ENCODE assay signal across 36 cellular contexts in the genomic region with DNA sequence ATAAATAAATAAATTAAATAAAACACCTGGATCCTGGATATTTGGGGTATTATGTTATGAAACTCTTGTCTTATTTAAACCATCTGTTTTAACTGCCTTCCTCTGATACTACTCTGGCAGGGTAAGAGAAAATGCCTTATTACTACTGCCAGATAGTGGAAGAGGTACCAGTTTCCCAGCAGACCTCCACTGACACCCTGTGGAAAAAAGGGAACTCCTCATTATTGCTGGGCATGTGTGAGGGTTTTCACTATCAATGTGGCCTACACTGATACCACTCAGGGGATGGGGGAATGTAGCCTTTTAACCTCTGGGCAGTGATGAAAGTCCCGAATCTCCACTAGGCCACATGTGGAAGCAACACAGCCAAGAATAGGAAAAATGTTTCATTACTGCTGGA.
A peak's percentile ranks its signal among the peaks of the same experiment; 100 is the strongest.
DNase-seq lines count a peak whose midpoint lies in the region; ATAC-seq, FAIRE-seq and TF ChIP-seq lines count a peak whose summit lies in the region.
"Had no signal": no experiment of that assay in that cellular context is flagged by ENCODE, and none has a peak within 500 bp of the region (broad histone marks: within the 10 kb centered on the region; RNA-seq: fewer than 3 reads in every experiment).

No MANE protein-coding gene starts in this region.

- TF ChIP-seq CTCF in SK-N-SH (IDR thresholded peaks at IDR 0.05) (peak; percentile 30; the same call in 1 of the 2 replicates), GM12878 (IDR thresholded peaks at IDR 0.05 in 2 of 3, conservative IDR thresholded peaks at IDR 0.05 in 1 of 3; ENCODE audit: control insufficient read depth in 2 of 3, extremely low read depth in 1 of 3, insufficient read depth in 1 of 3, low read depth in 3 of 3, low read length in 3 of 3) (no peak; a peak in 1 of 6 replicates)

- BruUV-seq in GM12878 (replicated peaks; lab: Mats Ljungman, UMichigan), result no TSS peak

- H4K20me1 ChIP-seq in SK-N-SH (ENCODE audit: insufficient read depth) (no peaks in the 10 kb centered on the region), GM12878 (ENCODE audit: control insufficient read depth, insufficient read depth) (no peaks in the 10 kb centered on the region)

- H3K4me1 ChIP-seq in SK-N-SH (ENCODE audit: control insufficient read depth in 1 of 2, insufficient read depth in 2 of 2, low read depth in 1 of 2, low read length in 1 of 2) (no peaks in the 10 kb centered on the region; a peak in 1 of 4 replicates), GM12878 (ENCODE audit: control insufficient read depth, insufficient read depth, low read length) (no peaks in the 10 kb centered on the region)
- H3K4me1 ChIP-seq: colonic mucosa, gastrocnemius medialis, transverse colon had no signal

- H3K36me3 Mint-ChIP-seq in effector memory CD8-positive, alpha-beta T cell (ENCODE audit: insufficient read depth), result no peaks in the 10 kb centered on the region
- H3K36me3 Mint-ChIP-seq: activated naive CD4-positive, alpha-beta T cell treated with anti-CD3 and anti-CD28 coated beads, Interleukin-2, amount 50 U/mL, for 72 hours; CD14-positive monocyte; stimulated activated effector memory CD8-positive, alpha-beta T cell treated with anti-CD3 and anti-CD28 coated beads, Interleukin-12 subunit alpha, Interleukin-12 subunit beta, amount 100 ng/mL, for 72 hours had no signal

- intact Hi-C loops in GM12878 (cut with micrococcal nuclease; ENCODE audit: unreplicated experiment), result no loop called here

- H3F3A ChIP-seq in SK-N-SH (replicated peaks; ENCODE audit: insufficient read depth), result peaks cover 3% of the 10 kb centered on the region

- H3K4me2 ChIP-seq in SK-N-SH, result no peak overlapping the region
- H3K4me2 ChIP-seq in GM12878 (ENCODE audit: control insufficient read depth, insufficient read depth), result no peak overlapping the region
- H3K4me2 ChIP-seq: PC-9 had no signal

- no peaks in the 10 kb centered on the region for H3K27me3 ChIP-seq in SK-N-SH (ENCODE audit: insufficient read depth)
- no peaks in the 10 kb centered on the region for H3K27me3 ChIP-seq in GM12878 (replicated peaks in 1 of 2; ENCODE audit: control insufficient read depth in 2 of 2, insufficient read depth in 2 of 2, low read length in 1 of 2)
- H3K27me3 ChIP-seq: colonic mucosa, gastrocnemius medialis, transverse colon had no signal

- peaks cover 0 to 5% of the 10 kb centered on the region in 2 donors for H3K9me3 Mint-ChIP-seq in effector memory CD8-positive, alpha-beta T cell
- H3K9me3 Mint-ChIP-seq: nephron had no signal

- no peak overlapping the region for H3K4me3 Mint-ChIP-seq in effector memory CD8-positive, alpha-beta T cell
- H3K4me3 Mint-ChIP-seq: activated T-helper 17 cell treated with anti-CD3 and anti-CD28 coated beads, Interleukin-2, amount 50 U/mL, for 72 hours; CD14-positive monocyte; nephron; stimulated activated effector memory CD8-positive, alpha-beta T cell treated with anti-CD3 and anti-CD28 coated beads, Interleukin-12 subunit alpha, Interleukin-12 subunit beta, amount 100 ng/mL, for 72 hours had no signal

- H3K36me3 ChIP-seq in SK-N-SH (replicated peaks in 1 of 2; ENCODE audit: control insufficient read depth in 1 of 2, insufficient read depth in 2 of 2, low read length in 1 of 2) (no peaks in the 10 kb centered on the region), GM12878 (ENCODE audit: control insufficient read depth in 2 of 2, insufficient read depth in 2 of 2, low read length in 1 of 2) (no peaks in the 10 kb centered on the region)
- H3K36me3 ChIP-seq: colonic mucosa, gastrocnemius medialis, transverse colon, WERI-Rb-1 had no signal

- H3K4me3 ChIP-seq in SK-N-SH (ENCODE audit: low read depth in 2 of 2, low read length in 1 of 2), result no peak overlapping the region
- H3K4me3 ChIP-seq in GM12878, result no peak overlapping the region
- H3K4me3 ChIP-seq: colonic mucosa, gastrocnemius medialis, GM23248, K562, PC-9, transverse colon had no signal

- no peak for ATAC-seq in SK-N-SH treated with all-trans-retinoic acid at 6 μM for 48 hours
- ATAC-seq in GM12878, result no peak
- no peak for ATAC-seq in stimulated activated naive CD8-positive, alpha-beta T cell treated with anti-CD3 and anti-CD28 coated beads, Interleukin-15, Interleukin-2, amounts not matched to agents 100 U/mL and 50 U/mL, for 24 hours
- ATAC-seq in effector memory CD8-positive, alpha-beta T cell (replicated peaks), result no peak
- ATAC-seq: activated naive CD4-positive, alpha-beta T cell treated with anti-CD3 and anti-CD28 coated beads, Interleukin-2, amount 50 U/mL, for 72 hours; activated T-helper 17 cell treated with anti-CD3 and anti-CD28 coated beads, Interleukin-2, amount 50 U/mL, for 72 hours; esophagus mucosa; gastrocnemius medialis; K562; stimulated activated effector memory CD8-positive, alpha-beta T cell treated with anti-CD3 and anti-CD28 coated beads, Interleukin-12 subunit alpha, Interleukin-12 subunit beta, amount 100 ng/mL, for 72 hours had no signal

- H3K27ac ChIP-seq in SK-N-SH (ENCODE audit: low read depth in 2 of 2, low read length in 1 of 2) (no peak overlapping the region), GM12878 (ENCODE audit: control insufficient read depth, insufficient read depth) (no peak overlapping the region)
- H3K27ac ChIP-seq: 22Rv1, colonic mucosa, gastrocnemius medialis, GM23248, PC-9, transverse colon, WERI-Rb-1 had no signal

- H2AFZ ChIP-seq in SK-N-SH (ENCODE audit: low read depth), result no peak overlapping the region
- H2AFZ ChIP-seq in GM12878 (ENCODE audit: control insufficient read depth, low read depth, low read length), result no peak overlapping the region
- H2AFZ ChIP-seq: GM23248, PC-9 had no signal

- DNase-seq in SK-N-SH (no peak), GM12878 (ENCODE audit: low read depth, low spot score) (no peak), fibroblast of peridontal ligament (ENCODE audit: extremely low read depth) (peak; percentile 6), activated gamma-delta T cell treated with Interleukin-2 at 50 U/mL for 16 hours (no peak)
- DNase-seq in stimulated activated naive CD8-positive, alpha-beta T cell treated with anti-CD3 and anti-CD28 coated beads, Interleukin-15, Interleukin-2, amounts not matched to agents 100 U/mL and 50 U/mL, for 24 hours, result no peak
- DNase-seq in effector memory CD8-positive, alpha-beta T cell, result no peak
- no peak for DNase-seq in activated CD4-positive, alpha-beta T cell treated with anti-CD3 and anti-CD28 coated beads for 4 hours
- DNase-seq: activated CD4-positive, alpha-beta T cell treated with anti-CD3 and anti-CD28 coated beads for 48 hours; amygdala; colonic mucosa; DMS79 treated with DMSO at 0.1 percent for 48 hours; effector CD8-positive, alpha-beta T cell; gastrocnemius medialis; GF-D8; GM23248; mammary epithelial cell; NCI-H1092 treated with DMSO at 0.1 percent for 48 hours; NCI-H1930; NCI-H2171 treated with DMSO at 0.1 percent for 48 hours; NCI-H524; NK-92 treated with Interleukin-12 subunit alpha and Interleukin-12 subunit beta, amount 100 ng/mL, for 24 hours; PC-9; SHP77; SW 1271; transverse colon; WERI-Rb-1 had no signal

- SMC1A ChIA-PET in GM12878 (lab: Charles Lee; ENCODE audit: uncharacterized antibody, unreplicated experiment), result no interaction called here

- no peaks in the 10 kb centered on the region for H3K9me2 ChIP-seq in SK-N-SH

- no peak for TF ChIP-seq POLR2A in GM12878 (IDR thresholded peaks at IDR 0.05; ENCODE audit: low read depth, low read length)

- CTCF ChIA-PET in SK-N-SH (lab: Yijun Ruan, JAX) (no interaction called here), GM12878 (lab: Yijun Ruan, JAX) (no interaction called here)

- no peak overlapping the region for H3K27ac Mint-ChIP-seq in effector memory CD8-positive, alpha-beta T cell
- H3K27ac Mint-ChIP-seq: activated naive CD4-positive, alpha-beta T cell treated with anti-CD3 and anti-CD28 coated beads, Interleukin-2, amount 50 U/mL, for 72 hours; activated T-helper 17 cell treated with anti-CD3 and anti-CD28 coated beads, Interleukin-2, amount 50 U/mL, for 72 hours; CD14-positive monocyte; nephron; stimulated activated effector memory CD8-positive, alpha-beta T cell treated with anti-CD3 and anti-CD28 coated beads, Interleukin-12 subunit alpha, Interleukin-12 subunit beta, amount 100 ng/mL, for 72 hours had no signal

- H3K79me2 ChIP-seq in SK-N-SH (ENCODE audit: insufficient read depth) (no peaks in the 10 kb centered on the region), GM12878 (ENCODE audit: control insufficient read depth, insufficient read depth, low read length) (no peaks in the 10 kb centered on the region)

- no peaks in the 10 kb centered on the region for H3K9me3 ChIP-seq in SK-N-SH
- no peaks in the 10 kb centered on the region for H3K9me3 ChIP-seq in GM12878 (replicated peaks; ENCODE audit: control insufficient read depth, insufficient read depth, low read length)
- H3K9me3 ChIP-seq: colonic mucosa, gastrocnemius medialis, transverse colon had no signal

- no peak overlapping the region for H3K9ac ChIP-seq in SK-N-SH
- H3K9ac ChIP-seq in GM12878 (ENCODE audit: control insufficient read depth, insufficient read depth, low read length), result no peak overlapping the region
- H3K9ac ChIP-seq: GM23248 had no signal

- TF ChIP-seq RAD21 in SK-N-SH (IDR thresholded peaks at IDR 0.05; ENCODE audit: low read length), result peak; percentile 17; the same call in 1 of the 2 replicates
- peak; percentile 19; the same call in 1 of the 2 replicates for TF ChIP-seq RAD21 in GM12878 (IDR thresholded peaks at IDR 0.05; ENCODE audit: insufficient read depth, low read depth, low read length)

- in situ Hi-C loops in GM12878 (cut with MboI), result no loop called here

- WGBS in SK-N-SH (ENCODE audit: low lambda C conversion rate), result 100% methylated on average over 1 of the region's 1 CpG
- 0% methylated on average over 1 of the region's 1 CpG for WGBS in GM12878 (ENCODE audit: insufficient coverage, insufficient replicate concordance, low lambda C conversion rate, missing lambda C conversion rate)

- H3K27me3 Mint-ChIP-seq in effector memory CD8-positive, alpha-beta T cell, result no peaks in the 10 kb centered on the region
- H3K27me3 Mint-ChIP-seq: activated T-helper 17 cell treated with anti-CD3 and anti-CD28 coated beads, Interleukin-2, amount 50 U/mL, for 72 hours had no signal

- TF ChIP-seq EP300 in SK-N-SH (IDR thresholded peaks at IDR 0.05; ENCODE audit: borderline replicate concordance in 1 of 2, low read depth in 1 of 2, low read length in 1 of 2) (no peak), GM12878 (IDR thresholded peaks at IDR 0.05; ENCODE audit: borderline replicate concordance in 1 of 2, control insufficient read depth in 1 of 2, low read depth in 2 of 2, low read length in 2 of 2) (no peak)

- POLR2A ChIA-PET in SK-N-SH (lab: Yijun Ruan, JAX), result no interaction called here
- POLR2A ChIA-PET in GM12878 (lab: Charles Lee), result no interaction called here

- no peaks in the 10 kb centered on the region for H3K4me1 Mint-ChIP-seq in effector memory CD8-positive, alpha-beta T cell (ENCODE audit: low read depth in 2 of 2)
- H3K4me1 Mint-ChIP-seq: activated T-helper 17 cell treated with anti-CD3 and anti-CD28 coated beads, Interleukin-2, amount 50 U/mL, for 72 hours; CD14-positive monocyte; stimulated activated effector memory CD8-positive, alpha-beta T cell treated with anti-CD3 and anti-CD28 coated beads, Interleukin-12 subunit alpha, Interleukin-12 subunit beta, amount 100 ng/mL, for 72 hours had no signal

- RAD21 ChIA-PET in GM12878 (lab: Charles Lee; ENCODE audit: unreplicated experiment), result no interaction called here

- FAIRE-seq in GM12878 (lab: Jason Lieb, UNC), result no peak
- FAIRE-seq: HTR-8/SVneo, K562 had no signal

TF ChIP-seq in GM12878, 131 proteins besides CTCF, POLR2A, EP300 and RAD21 (continues in another document):
- TF ChIP-seq POLR2AphosphoS5 (IDR thresholded peaks at IDR 0.05; ENCODE audit: low read length), result no peak
